In genomic region chr2:238685713-238686112, GRCh38 we compare ENCODE assay signal across 25 cellular contexts.
DNase-seq lines count a peak whose midpoint lies in the region; ATAC-seq and TF ChIP-seq lines count a peak whose summit lies in the region.
"Had no signal": no experiment of that assay in that cellular context is flagged by ENCODE, and none has a peak within 500 bp of the region (broad histone marks: within the 10 kb centered on the region; RNA-seq: fewer than 3 reads in every experiment).

No MANE protein-coding gene starts in this region.

- no peaks in the 10 kb centered on the region for H4K20me1 ChIP-seq in OCI-LY7 (ENCODE audit: insufficient read depth, low read length)

- H3K4me3 Mint-ChIP-seq in activated CD4-positive, alpha-beta T cell treated with anti-CD3 and anti-CD28 coated beads for 36 hours, result no peak overlapping the region
- H3K4me3 Mint-ChIP-seq: activated CD4-positive, alpha-beta T cell treated with anti-CD3 and anti-CD28 coated beads, Interleukin-2, amount 10 ng/mL, durations not matched to agents 7 days and 5 days had no signal

- no peak overlapping the region for H3K4me2 ChIP-seq in OCI-LY7 (ENCODE audit: low read length)

- H3K9me2 ChIP-seq in OCI-LY7 (ENCODE audit: insufficient read depth, low read length), result no peaks in the 10 kb centered on the region

- no peaks in the 10 kb centered on the region for H3K4me1 ChIP-seq in OCI-LY7 (ENCODE audit: insufficient read depth, low read length, poor library complexity, severe bottlenecking)
- peaks cover 0 to 26% (median 18%) of the 10 kb centered on the region in 4 donors for H3K4me1 ChIP-seq in esophagus muscularis mucosa
- peaks cover 13% of the 10 kb centered on the region for H3K4me1 ChIP-seq in suprapubic skin

- H2AFZ ChIP-seq in OCI-LY7 (ENCODE audit: low read length), result no peak overlapping the region

- POLR2A ChIA-PET in activated CD4-positive, alpha-beta T cell treated with anti-CD3 and anti-CD28 coated beads for 36 hours (lab: Charles Lee), result no interaction called here
- POLR2A ChIA-PET in OCI-LY7 (lab: Charles Lee), result no interaction called here

- H3K4me3 ChIP-seq in OCI-LY7 (ENCODE audit: low read depth, low read length, poor library complexity, severe bottlenecking) (no peak overlapping the region), esophagus muscularis mucosa (no peak overlapping the region), suprapubic skin (no peak overlapping the region)
- H3K4me3 ChIP-seq: ovary, tibial nerve had no signal

- intact Hi-C loops in activated CD4-positive, alpha-beta T cell treated with anti-CD3 and anti-CD28 coated beads for 36 hours (cut with DNase I, micrococcal nuclease), result no loop called here
- intact Hi-C loops in OCI-LY7 (cut with micrococcal nuclease; ENCODE audit: unreplicated experiment) (no loop called here), esophagus muscularis mucosa (cut with DNase I) (loop anchor here (10.0 kb wide), 1 partner anchor 161 kb away; no protein-coding TSS in a partner anchor)

- no peaks in the 10 kb centered on the region for H3K36me3 ChIP-seq in OCI-LY7 (ENCODE audit: insufficient read depth, low read length)
- H3K36me3 ChIP-seq in esophagus muscularis mucosa, result no peaks in the 10 kb centered on the region
- H3K36me3 ChIP-seq in suprapubic skin, result no peaks in the 10 kb centered on the region
- H3K36me3 ChIP-seq: ovary, tibial nerve had no signal

- CTCF ChIA-PET in activated CD4-positive, alpha-beta T cell treated with anti-CD3 and anti-CD28 coated beads for 36 hours (lab: Charles Lee), result no interaction called here
- CTCF ChIA-PET in OCI-LY7 (lab: Charles Lee; ENCODE audit: unreplicated experiment), result no interaction called here

- H3K4me1 Mint-ChIP-seq in activated CD4-positive, alpha-beta T cell treated with anti-CD3 and anti-CD28 coated beads for 36 hours, result peaks cover 8% of the 10 kb centered on the region
- H3K4me1 Mint-ChIP-seq: activated CD4-positive, alpha-beta T cell treated with anti-CD3 and anti-CD28 coated beads, Interleukin-2, amount 10 ng/mL, durations not matched to agents 7 days and 5 days had no signal

- no peaks in the 10 kb centered on the region for H3K9me3 Mint-ChIP-seq in activated CD4-positive, alpha-beta T cell treated with anti-CD3 and anti-CD28 coated beads for 36 hours (ENCODE audit: low read depth)
- H3K9me3 Mint-ChIP-seq: activated CD4-positive, alpha-beta T cell treated with anti-CD3 and anti-CD28 coated beads, Interleukin-2, amount 10 ng/mL, durations not matched to agents 7 days and 5 days had no signal

- no peaks in the 10 kb centered on the region for H3K79me2 ChIP-seq in OCI-LY7 (ENCODE audit: insufficient read depth, low read depth, low read length)

- TF ChIP-seq POLR2A in esophagus muscularis mucosa (IDR thresholded peaks at IDR 0.05; ENCODE audit: low read depth) (no peak), suprapubic skin (IDR thresholded peaks at IDR 0.05) (no peak)

- TF ChIP-seq EP300 in esophagus muscularis mucosa (IDR thresholded peaks at IDR 0.05), result no peak
- no peak for TF ChIP-seq EP300 in suprapubic skin (IDR thresholded peaks at IDR 0.05)

- H3K27ac Mint-ChIP-seq in activated CD4-positive, alpha-beta T cell treated with anti-CD3 and anti-CD28 coated beads for 36 hours, result no peak overlapping the region
- H3K27ac Mint-ChIP-seq: activated CD4-positive, alpha-beta T cell treated with anti-CD3 and anti-CD28 coated beads, Interleukin-2, amount 10 ng/mL, durations not matched to agents 7 days and 5 days had no signal

- ATAC-seq in activated CD4-positive, alpha-beta T cell treated with anti-CD3 and anti-CD28 coated beads for 36 hours, result no peak
- no peak for ATAC-seq in GM21786 (IDR thresholded peaks at IDR 0.05; ENCODE audit: unreplicated experiment)
- ATAC-seq: Right ventricle myocardium inferior, sciatic nerve had no signal

- no TSS peak for BruUV-seq in OCI-LY7 (replicated peaks; lab: Mats Ljungman, UMichigan)

- DNase-seq in activated CD4-positive, alpha-beta T cell treated with anti-CD3 and anti-CD28 coated beads for 36 hours, result peak; percentile 26
- DNase-seq in activated CD4-positive, alpha-beta T cell treated with anti-CD3 and anti-CD28 coated beads, Interleukin-2, amount 50 U/mL, for 48 hours, result no peak
- DNase-seq in OCI-LY7 (ENCODE audit: low spot score), result no peak
- DNase-seq in esophagus muscularis mucosa (ENCODE audit: extremely low spot score), result peak; percentile 88
- DNase-seq in suprapubic skin (ENCODE audit: low spot score in 2 of 2), result no peak
- DNase-seq in H4 (ENCODE audit: low spot score), result no peak
- DNase-seq in occipital lobe (lab: John Stamatoyannopoulos, UW), result no peak
- DNase-seq: activated CD4-positive, alpha-beta T cell treated with anti-CD3 and anti-CD28 coated beads, Interleukin-2, amount 10 ng/mL, durations not matched to agents 7 days and 5 days; activated naive CD4-positive, alpha-beta T cell; anterior cingulate cortex; cerebellar nuclear complex; DMS153; effector CD8-positive, alpha-beta T cell; GF-D8; KBM-7; NCI-H187 treated with DMSO at 0.1 percent for 48 hours; NCI-H446; NK-92 treated with Interleukin-12 subunit alpha and Interleukin-12 subunit beta, amount 100 ng/mL, for 24 hours; ovary; stimulated activated naive CD4-positive, alpha-beta T cell had no signal

- H3K27ac ChIP-seq in OCI-LY7 (ENCODE audit: low read depth, low read length, poor library complexity, severe bottlenecking) (no peak overlapping the region), esophagus muscularis mucosa (replicated peaks in 1 of 4) (peak overlapping the region; percentile 62 to 82 (median 74)), suprapubic skin (peak overlapping the region; percentile 75)
- H3K27ac ChIP-seq: 22Rv1, ovary had no signal

- whole genome bisulfite sequencing in esophagus muscularis mucosa, result 87% methylated on average over 2 of the region's 2 CpGs
- WGBS in suprapubic skin, result 77% methylated on average over 2 of the region's 2 CpGs

- peaks cover 31% of the 10 kb centered on the region for H3K27me3 Mint-ChIP-seq in activated CD4-positive, alpha-beta T cell treated with anti-CD3 and anti-CD28 coated beads for 36 hours

- TF ChIP-seq CTCF in OCI-LY7 (conservative IDR thresholded peaks at IDR 0.05; ENCODE audit: low read length) (peak; percentile 29; the same call in 1 of the 2 replicates), esophagus muscularis mucosa (IDR thresholded peaks at IDR 0.05) (no peak), suprapubic skin (IDR thresholded peaks at IDR 0.05) (no peak)

- no peaks in the 10 kb centered on the region for H3K9me3 ChIP-seq in OCI-LY7 (ENCODE audit: low read length)
- H3K9me3 ChIP-seq in esophagus muscularis mucosa, result no peaks in the 10 kb centered on the region
- H3K9me3 ChIP-seq in suprapubic skin, result no peaks in the 10 kb centered on the region
- H3K9me3 ChIP-seq: ovary, tibial nerve had no signal

- H3K27me3 ChIP-seq in esophagus muscularis mucosa (no peaks in the 10 kb centered on the region), suprapubic skin (no peaks in the 10 kb centered on the region)
- H3K27me3 ChIP-seq: ovary, tibial nerve had no signal

- H3K36me3 Mint-ChIP-seq in activated CD4-positive, alpha-beta T cell treated with anti-CD3 and anti-CD28 coated beads for 36 hours (ENCODE audit: low read depth), result no peaks in the 10 kb centered on the region

Comparison
In these comparisons a context has a peak if more than half of its experiments do, and no peak if none do; other contexts are left out.
1. DNase-seq: peak in activated CD4-positive, alpha-beta T cell treated with anti-CD3 and anti-CD28 coated beads for 36 hours (single experiment) and esophagus muscularis mucosa (single experiment); none in activated CD4-positive, alpha-beta T cell treated with anti-CD3 and anti-CD28 coated beads, Interleukin-2, amount 50 U/mL, for 48 hours (0 of 2), OCI-LY7 (single experiment), suprapubic skin (0 of 2), H4 (single experiment) and occipital lobe (single experiment).